Comparison of ENCODE assay signal across 14 cellular contexts in the genomic region with DNA sequence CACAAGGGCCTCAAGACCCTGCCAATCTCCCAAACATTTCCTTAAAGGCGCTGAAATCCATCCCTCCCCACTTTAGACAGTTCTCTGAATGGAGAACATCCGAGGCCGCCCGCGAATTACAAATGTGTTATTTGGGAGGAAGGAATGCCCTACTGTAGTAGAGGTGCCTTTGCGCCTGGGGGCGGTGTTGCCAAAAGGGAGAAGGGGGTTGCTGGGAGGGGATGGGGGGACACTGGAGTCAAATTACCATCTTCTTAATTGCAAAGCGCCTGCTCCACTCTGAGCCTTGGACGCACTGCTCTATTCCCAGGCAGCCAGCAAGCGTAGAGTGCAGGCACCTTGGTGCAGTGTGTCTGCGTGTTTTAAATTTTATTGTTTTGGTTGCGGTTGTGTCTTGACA. TPM values are rescaled to one million over a fixed set of nuclear protein-coding genes. Genes with fewer than 3 reads are reported as not detected.
A peak's percentile ranks its signal among the peaks of the same experiment; 100 is the strongest.
DNase-seq lines count a peak whose midpoint lies in the region; ATAC-seq, FAIRE-seq and TF ChIP-seq lines count a peak whose summit lies in the region.
"Had no signal": no experiment of that assay in that cellular context is flagged by ENCODE, and none has a peak within 500 bp of the region (broad histone marks: within the 10 kb centered on the region; RNA-seq: fewer than 3 reads in every experiment).

No MANE protein-coding gene starts in this region.

- FAIRE-seq in pancreas (lab: Jason Lieb, UNC): no peak

- POLR2A ChIA-PET in activated CD4-positive, alpha-beta T cell treated with anti-CD3 and anti-CD28 coated beads, Interleukin-2, amount 10 ng/mL, durations not matched to agents 7 days and 5 days (lab: Charles Lee): interaction anchor here (1.2 kb wide), 1 partner anchor 58 kb away, joined by 3 read pairs; the partner anchor contains the start of gene ZBTB33

- CTCF ChIA-PET in activated CD4-positive, alpha-beta T cell treated with anti-CD3 and anti-CD28 coated beads, Interleukin-2, amount 10 ng/mL, durations not matched to agents 7 days and 5 days (lab: Charles Lee): interaction anchor here (0.7 to 1.6 kb wide), 5 partner anchors 8 to 163 kb away, joined by 3 to 10 read pairs (median 4); no protein-coding TSS in a partner anchor

- H3K27ac Mint-ChIP-seq in activated CD4-positive, alpha-beta T cell treated with anti-CD3 and anti-CD28 coated beads, Interleukin-2, amount 10 ng/mL, durations not matched to agents 7 days and 5 days: no peak overlapping the region
- H3K27ac Mint-ChIP-seq in endothelial cell (ENCODE audit: unreplicated experiment): no peak overlapping the region

- H3K36me3 ChIP-seq in pancreas: no peaks in the 10 kb centered on the region
- H3K36me3 ChIP-seq: heart left ventricle, upper lobe of right lung had no signal

- H3K9me3 Mint-ChIP-seq in activated CD4-positive, alpha-beta T cell treated with anti-CD3 and anti-CD28 coated beads, Interleukin-2, amount 10 ng/mL, durations not matched to agents 7 days and 5 days: no peaks in the 10 kb centered on the region
- H3K9me3 Mint-ChIP-seq in endothelial cell (ENCODE audit: unreplicated experiment): no peaks in the 10 kb centered on the region

- no peak overlapping the region for H3K4me3 ChIP-seq in pancreas

- H3K4me3 Mint-ChIP-seq in activated CD4-positive, alpha-beta T cell treated with anti-CD3 and anti-CD28 coated beads, Interleukin-2, amount 10 ng/mL, durations not matched to agents 7 days and 5 days: peak overlapping the region; percentile 25
- H3K4me3 Mint-ChIP-seq in endothelial cell (ENCODE audit: unreplicated experiment): no peak overlapping the region

- 23 to 26% methylated on average over 12 of the region's 12 CpGs for WGBS in pancreas, 2 donors

- intact Hi-C loops in pancreas (cut with DNase I): no loop called here

- ATAC-seq in pancreas (peak in 3 of 4 donors; percentile 5 to 12 (median 8)), GM18498 (IDR thresholded peaks at IDR 0.05; ENCODE audit: unreplicated experiment) (no peak)

- peaks cover 0 to 28% (median 6%) of the 10 kb centered on the region in 4 donors for H3K27me3 ChIP-seq in pancreas
- H3K27me3 ChIP-seq: upper lobe of right lung had no signal

- H3K27ac ChIP-seq in pancreas: no peak overlapping the region
- H3K27ac ChIP-seq: heart left ventricle, upper lobe of right lung had no signal

- H3K27me3 Mint-ChIP-seq in activated CD4-positive, alpha-beta T cell treated with anti-CD3 and anti-CD28 coated beads, Interleukin-2, amount 10 ng/mL, durations not matched to agents 7 days and 5 days: peaks cover 62% of the 10 kb centered on the region
- peaks cover 9% of the 10 kb centered on the region for H3K27me3 Mint-ChIP-seq in endothelial cell (ENCODE audit: unreplicated experiment)

- H3K4me1 Mint-ChIP-seq in activated CD4-positive, alpha-beta T cell treated with anti-CD3 and anti-CD28 coated beads, Interleukin-2, amount 10 ng/mL, durations not matched to agents 7 days and 5 days: peaks cover 35% of the 10 kb centered on the region
- H3K4me1 Mint-ChIP-seq in endothelial cell (ENCODE audit: unreplicated experiment): peaks cover 7% of the 10 kb centered on the region

- DNase-seq in activated CD4-positive, alpha-beta T cell treated with anti-CD3 and anti-CD28 coated beads, Interleukin-2, amount 10 ng/mL, durations not matched to agents 7 days and 5 days: no peak
- DNase-seq in activated CD4-positive, alpha-beta T cell treated with anti-CD3 and anti-CD28 coated beads, Interleukin-2, amount 50 U/mL, for 4 hours: no peak
- peak; percentile 37 for DNase-seq in NCI-H2171 treated with DMSO at 0.1 percent for 48 hours (lab: John Stamatoyannopoulos, UW)
- DNase-seq in endothelial cell (ENCODE audit: low spot score): peak; percentile 20
- DNase-seq in pancreas: no peak
- no peak for DNase-seq in hepatic stellate cell (ENCODE audit: low spot score)
- DNase-seq in RPMI8226: no peak
- DNase-seq: activated T-cell treated with anti-CD3 and anti-CD28 coated beads, Interleukin-2, amount 50 U/mL, for 48 hours; NCI-H69; stimulated activated CD4-positive, alpha-beta T cell treated with anti-CD3 and anti-CD28 coated beads, Interleukin-4, amount 100 ng/mL, for 4 hours; T-helper 2 cell; upper lobe of right lung had no signal

- H3K4me1 ChIP-seq in pancreas: no peaks in the 10 kb centered on the region

- H3K36me3 Mint-ChIP-seq in activated CD4-positive, alpha-beta T cell treated with anti-CD3 and anti-CD28 coated beads, Interleukin-2, amount 10 ng/mL, durations not matched to agents 7 days and 5 days (ENCODE audit: low read depth): peaks cover 1% of the 10 kb centered on the region
- no peaks in the 10 kb centered on the region for H3K36me3 Mint-ChIP-seq in endothelial cell (ENCODE audit: low read depth, unreplicated experiment)

- TF ChIP-seq CTCF in endothelial cell (IDR thresholded peaks at IDR 0.05; ENCODE audit: unreplicated experiment) (no peak), pancreas (IDR thresholded peaks at IDR 0.05) (no peak)

- H3K9me3 ChIP-seq in pancreas: no peaks in the 10 kb centered on the region
- H3K9me3 ChIP-seq: heart left ventricle, upper lobe of right lung had no signal

RNA-seq across cellular contexts. Expression of gene TMEM255A, which starts 2.7 kb away (rescaled TPM):
- total RNA-seq in activated CD4-positive, alpha-beta T cell treated with anti-CD3 and anti-CD28 coated beads, Interleukin-2, amount 10 ng/mL, durations not matched to agents 7 days and 5 days: not detected
- 0.13 TPM for total RNA-seq in endothelial cell (ENCODE audit: unreplicated experiment)
- total RNA-seq in pancreas: 1 to 10 TPM in 1 of 6 donors, under 1 TPM in 5; 0.05 to 1.2 (median 0.32) TPM
- polyA plus RNA-seq in pancreas: 1 to 10 TPM in 1 of 2 donors, under 1 TPM in 1; 0.23 to 1.0 TPM

RNA-seq across cellular contexts. Expression of gene ATP1B4, which starts 53.3 kb away (rescaled TPM):
- total RNA-seq in activated CD4-positive, alpha-beta T cell treated with anti-CD3 and anti-CD28 coated beads, Interleukin-2, amount 10 ng/mL, durations not matched to agents 7 days and 5 days: not detected
- not detected for total RNA-seq in endothelial cell (ENCODE audit: unreplicated experiment)
- not detected for total RNA-seq in pancreas
- not detected for polyA plus RNA-seq in pancreas
- total RNA-seq: upper lobe of right lung had no signal

RNA-seq across cellular contexts. Expression of gene ZBTB33, which starts 57.9 kb away (rescaled TPM):
- 10 to 100 TPM; 15.3 to 18.0 TPM for total RNA-seq in activated CD4-positive, alpha-beta T cell treated with anti-CD3 and anti-CD28 coated beads, Interleukin-2, amount 10 ng/mL, durations not matched to agents 7 days and 5 days
- total RNA-seq in endothelial cell (ENCODE audit: unreplicated experiment) (21.0 TPM), pancreas (10 to 100 TPM in 1 of 6 donors, 1 to 10 TPM in 5; 5.1 to 12.0 (median 6.9) TPM)
- 1 to 10 TPM; 1.7 to 4.6 TPM for polyA plus RNA-seq in pancreas

Comparison
In these comparisons a context has a peak if more than half of its experiments do, and no peak if none do; other contexts are left out.
1. DNase-seq: peak in NCI-H2171 treated with DMSO at 0.1 percent for 48 hours (single experiment) and endothelial cell (single experiment); none in activated CD4-positive, alpha-beta T cell treated with anti-CD3 and anti-CD28 coated beads, Interleukin-2, amount 10 ng/mL, durations not matched to agents 7 days and 5 days (single experiment), activated CD4-positive, alpha-beta T cell treated with anti-CD3 and anti-CD28 coated beads, Interleukin-2, amount 50 U/mL, for 4 hours (0 of 2), pancreas (0 of 6), hepatic stellate cell (single experiment) and RPMI8226 (single experiment).